ENCODE assay signal across 13 cellular contexts in the genomic region with DNA sequence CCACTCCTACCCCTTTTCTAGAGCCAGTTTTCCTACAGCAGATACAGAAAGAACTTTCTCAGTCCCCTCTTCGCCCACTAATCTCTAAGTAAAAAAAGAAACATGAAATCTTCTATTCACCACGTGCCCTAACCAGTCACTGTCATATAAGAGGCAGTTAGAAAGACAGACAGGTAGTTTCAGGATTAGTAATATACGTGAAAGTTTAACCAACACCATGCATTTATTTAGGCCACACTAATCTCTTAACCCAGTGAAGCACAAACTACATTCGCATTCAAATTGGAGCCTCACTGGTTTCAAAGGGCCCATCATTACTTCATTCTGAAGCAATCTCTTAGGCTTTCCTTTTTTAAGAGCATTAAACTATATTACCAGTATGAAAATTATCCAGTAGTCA. TPM values are rescaled to one million over a fixed set of nuclear protein-coding genes. Genes with fewer than 3 reads are reported as not detected.
DNase-seq lines count a peak whose midpoint lies in the region; ATAC-seq and TF ChIP-seq lines count a peak whose summit lies in the region.
"Had no signal": no experiment of that assay in that cellular context is flagged by ENCODE, and none has a peak within 500 bp of the region (broad histone marks: within the 10 kb centered on the region; RNA-seq: fewer than 3 reads in every experiment).

No MANE protein-coding gene starts in this region.

- H3K27ac Mint-ChIP-seq in activated B cell treated with CpG ODN at 0.5 μM for 24 hours, result no peak overlapping the region
- H3K27ac Mint-ChIP-seq: IgD-negative memory B cell had no signal

- peaks cover 19% of the 10 kb centered on the region for H3K4me1 Mint-ChIP-seq in activated B cell treated with CpG ODN at 0.5 μM for 24 hours

- no peaks in the 10 kb centered on the region for H3K9me3 Mint-ChIP-seq in activated B cell treated with CpG ODN at 0.5 μM for 24 hours
- H3K9me3 Mint-ChIP-seq: IgD-negative memory B cell had no signal

- no peak for TF ChIP-seq CTCF in activated B cell treated with CpG ODN at 0.5 μM for 24 hours (IDR thresholded peaks at IDR 0.05)

- intact Hi-C loops in activated B cell treated with CpG ODN at 0.5 μM for 24 hours (cut with micrococcal nuclease), result no loop called here

- POLR2A ChIA-PET in activated B cell treated with CpG ODN at 0.5 μM for 24 hours (lab: Charles Lee), result interaction anchor here (2.8 kb wide), 1 partner anchor 10 kb away, joined by 13 read pairs; a partner anchor contains a TSS

- CTCF ChIA-PET in activated B cell treated with CpG ODN at 0.5 μM for 24 hours (lab: Charles Lee), result interaction anchor here (1.3 kb wide), 1 partner anchor 10 kb away, joined by 4 read pairs; a partner anchor contains a TSS

- peaks cover 24% of the 10 kb centered on the region for H3K36me3 Mint-ChIP-seq in activated B cell treated with CpG ODN at 0.5 μM for 24 hours (ENCODE audit: low read depth)

- H3K27me3 Mint-ChIP-seq in activated B cell treated with CpG ODN at 0.5 μM for 24 hours, result no peaks in the 10 kb centered on the region
- H3K27me3 Mint-ChIP-seq: IgD-negative memory B cell had no signal

- ATAC-seq in GM18517 (IDR thresholded peaks at IDR 0.05; ENCODE audit: unreplicated experiment) (peak; percentile 100), GM19468 (IDR thresholded peaks at IDR 0.05; ENCODE audit: extremely low read depth, unreplicated experiment) (peak; percentile 99), HG03039 (IDR thresholded peaks at IDR 0.05; ENCODE audit: unreplicated experiment) (peak; percentile 100), activated B cell treated with CpG ODN at 0.5 μM for 24 hours (ENCODE audit: low read depth) (peak; percentile 74)

- no peak overlapping the region for H3K4me3 Mint-ChIP-seq in activated B cell treated with CpG ODN at 0.5 μM for 24 hours
- H3K4me3 Mint-ChIP-seq: IgD-negative memory B cell had no signal

- DNase-seq in activated B cell treated with CpG ODN at 0.5 μM for 24 hours (no peak), NCI-H2029 treated with DMSO at 0.1 percent for 48 hours (lab: John Stamatoyannopoulos, UW) (no peak), NCI-H82 treated with DMSO at 0.1 percent for 48 hours (lab: John Stamatoyannopoulos, UW; ENCODE audit: unreplicated experiment) (no peak), GF-D8 (lab: John Stamatoyannopoulos, UW) (no peak), HuH-7.5 (ENCODE audit: low spot score) (no peak)
- DNase-seq: activated gamma-delta T cell treated with Interleukin-2 at 50 U/mL for 16 hours, EL, NCI-H69 had no signal

RNA-seq across cellular contexts. Expression of a gene that starts 10.1 kb away (rescaled TPM):
- 13.5 and 17.5 TPM in 2 replicates for total RNA-seq in activated B cell treated with CpG ODN at 0.5 μM for 24 hours

RNA-seq across cellular contexts. Expression of a gene that starts 10.3 kb away (rescaled TPM):
- total RNA-seq in activated B cell treated with CpG ODN at 0.5 μM for 24 hours, result not detected in 2 replicates
- total RNA-seq: T-helper 1 cell treated with Interleukin-12 subunit alpha and Interleukin-12 subunit beta and Interleukin-4 antibody, amounts not matched to agents 30 ng/mL and 1 ng/mL, for 36 hours had no signal
